Comparison of ENCODE assay signal across 19 cellular contexts in the genomic region with DNA sequence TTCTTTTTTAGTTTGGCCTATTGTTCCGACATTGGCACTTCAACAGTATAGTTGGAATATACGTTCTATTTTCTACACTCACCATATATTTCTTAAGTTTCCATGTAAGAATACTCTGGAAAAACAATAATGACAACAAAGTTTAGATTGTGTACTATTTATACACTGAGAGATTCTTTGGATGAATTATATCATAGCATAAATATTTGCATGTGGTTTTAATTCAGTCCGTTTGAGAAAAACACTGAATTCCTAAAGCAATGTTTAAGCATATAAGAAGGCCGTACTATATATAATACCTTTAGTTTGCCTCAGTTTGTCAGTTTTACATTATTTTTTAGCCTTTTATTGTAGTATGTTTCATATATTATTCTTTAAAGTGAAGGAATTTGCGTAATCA.
"Had no signal": no experiment of that assay in that cellular context is flagged by ENCODE, and none has a peak within 500 bp of the region (broad histone marks: within the 10 kb centered on the region; RNA-seq: fewer than 3 reads in every experiment).

No MANE protein-coding gene starts in this region.

- H3K4me2 ChIP-seq: hepatocyte had no signal

- H3K9me3 ChIP-seq: lower lobe of right lung, sigmoid colon, tibial artery, upper lobe of left lung, uterus had no signal

- H3K27ac ChIP-seq: foreskin keratinocyte, hepatocyte, left ventricle myocardium inferior, lower lobe of right lung, parathyroid adenoma, sigmoid colon, tibial artery, upper lobe of left lung, uterus had no signal

- H3K79me2 ChIP-seq: hepatocyte, parathyroid adenoma had no signal

- H3K36me3 ChIP-seq: uterus had no signal

- H3K9ac ChIP-seq: parathyroid adenoma had no signal

- H3K27me3 ChIP-seq: foreskin keratinocyte, hepatocyte, sigmoid colon, tibial artery, upper lobe of left lung, uterus had no signal

- H3K4me3 ChIP-seq: hepatocyte, left ventricle myocardium inferior, lower lobe of right lung, sigmoid colon, tibial artery, upper lobe of left lung, uterus had no signal

- DNase-seq: cortex of kidney; effector memory CD4-positive, alpha-beta T cell; foreskin keratinocyte; head of caudate nucleus; kidney; left cardiac atrium; left ventricle myocardium inferior; lower lobe of right lung; occipital lobe; sigmoid colon; small intestine; stimulated activated CD4-positive, alpha-beta T cell treated with anti-CD3 and anti-CD28 coated beads, Interleukin-12 subunit alpha, Interleukin-12 subunit beta, amount 100 ng/mL, for 4 hours; stimulated activated naive CD4-positive, alpha-beta T cell treated with Interleukin-2 at 50 U/mL for 16 hours; tibial artery; upper lobe of left lung; uterus had no signal

- H3K4me1 ChIP-seq: lower lobe of right lung, sigmoid colon, tibial artery, upper lobe of left lung, uterus had no signal

- H2AFZ ChIP-seq: hepatocyte, parathyroid adenoma had no signal

- ATAC-seq: esophagus mucosa, foreskin keratinocyte, left cardiac atrium, lower lobe of right lung had no signal
